In the genomic region with DNA sequence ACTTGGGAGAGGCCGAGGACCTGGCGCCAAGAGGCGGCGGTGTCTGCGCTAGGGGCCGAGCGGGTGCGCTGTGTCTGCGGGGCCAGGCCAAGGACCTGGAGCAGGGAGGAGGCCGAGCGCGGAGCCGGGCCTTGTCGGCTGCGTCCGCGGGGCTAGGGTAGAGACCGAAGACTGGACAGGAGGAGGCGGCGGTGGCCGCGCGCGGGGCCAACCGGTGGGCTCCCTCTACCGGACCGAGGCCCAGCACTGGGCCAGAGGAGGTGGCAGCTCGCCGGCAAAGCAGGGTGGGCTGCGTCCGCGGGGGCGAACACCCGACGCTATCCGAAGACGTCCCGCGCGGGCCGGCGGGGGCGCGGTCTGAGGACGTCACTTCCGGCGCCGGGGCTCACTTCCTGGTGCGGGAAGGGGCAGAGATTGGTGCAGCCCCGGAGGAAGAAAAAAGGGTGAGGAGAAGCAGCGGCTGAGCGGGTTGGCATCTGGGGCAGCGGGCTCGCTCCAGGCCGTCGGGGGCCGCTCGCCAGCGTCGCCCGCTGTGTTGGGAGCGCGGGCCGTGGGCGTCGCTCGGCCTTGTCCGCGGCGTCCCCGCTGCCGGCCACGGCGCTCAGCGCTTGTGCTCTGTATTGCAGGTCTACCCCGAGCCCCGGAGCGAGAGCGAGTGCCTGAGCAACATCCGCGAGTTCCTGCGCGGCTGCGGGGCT, we compare ENCODE assay signal across 8 cellular contexts. TPM values are rescaled to one million over a fixed set of nuclear protein-coding genes. Genes with fewer than 3 reads are reported as not detected.
DNase-seq lines count a peak whose midpoint lies in the region; ATAC-seq and TF ChIP-seq lines count a peak whose summit lies in the region.

No MANE protein-coding gene starts in this region.

- peak overlapping the region; percentile 77 for H3K4me3 ChIP-seq in kidney epithelial cell (ENCODE audit: low read depth, low read length)

- peaks cover 3% of the 10 kb centered on the region for H3K27me3 ChIP-seq in kidney epithelial cell (ENCODE audit: control insufficient read depth, insufficient read depth, low read length)

- peak; percentile 21 for TF ChIP-seq CTCF in kidney epithelial cell (IDR thresholded peaks at IDR 0.05; ENCODE audit: insufficient read depth, low read length, poor library complexity, severe bottlenecking)

- no peaks in the 10 kb centered on the region for H3K36me3 ChIP-seq in kidney epithelial cell (ENCODE audit: control insufficient read depth, insufficient read depth, low read length)

- ATAC-seq in GM19025 (IDR thresholded peaks at IDR 0.05; ENCODE audit: low read depth, unreplicated experiment) (peak; percentile 93), HG03280 (IDR thresholded peaks at IDR 0.05; ENCODE audit: unreplicated experiment) (peak; percentile 89)

- peak; percentile 98 for DNase-seq in AG20443 (ENCODE audit: low spot score)
- DNase-seq in NCI-H345 treated with DMSO at 0.1 percent for 48 hours (lab: John Stamatoyannopoulos, UW; ENCODE audit: unreplicated experiment) = peak; percentile 66
- DNase-seq in activated CD4-positive, CD25-positive, alpha-beta regulatory T cell treated with anti-CD3 and anti-CD28 coated beads, Interleukin-2, amount 50 U/mL, for 72 hours = peak; percentile 92
- peak; percentile 1 to 44 for DNase-seq in cerebellar nuclear complex (lab: John Stamatoyannopoulos, UW)
- peak; percentile 61 for DNase-seq in kidney epithelial cell (ENCODE audit: low read depth)
- peak; percentile 95 for DNase-seq in stimulated activated CD4-positive, alpha-beta T cell treated with anti-CD3 and anti-CD28 coated beads, Interleukin-15, amount 100 ng/mL, for 24 hours

RNA-seq across cellular contexts. Expression of a gene that starts 38.3 kb away (rescaled TPM):
- total RNA-seq in kidney epithelial cell = 32.4 and 34.1 TPM in 2 replicates

Comparison
In these comparisons a context has a peak if more than half of its experiments do, and no peak if none do; other contexts are left out.
1. Peak in every context shown above with its lines: DNase-seq, ATAC-seq and H3K4me3 ChIP-seq.
2. DNase-seq: peak in every context shown above with its lines; median percentile 98 in AG20443; 95 in stimulated activated CD4-positive, alpha-beta T cell treated with anti-CD3 and anti-CD28 coated beads, Interleukin-15, amount 100 ng/mL, for 24 hours; 92 in activated CD4-positive, CD25-positive, alpha-beta regulatory T cell treated with anti-CD3 and anti-CD28 coated beads, Interleukin-2, amount 50 U/mL, for 72 hours; 66 in NCI-H345 treated with DMSO at 0.1 percent for 48 hours; 61 in kidney epithelial cell; 22 in cerebellar nuclear complex.